ENCODE assay signal across 8 cellular contexts in the genomic region with DNA sequence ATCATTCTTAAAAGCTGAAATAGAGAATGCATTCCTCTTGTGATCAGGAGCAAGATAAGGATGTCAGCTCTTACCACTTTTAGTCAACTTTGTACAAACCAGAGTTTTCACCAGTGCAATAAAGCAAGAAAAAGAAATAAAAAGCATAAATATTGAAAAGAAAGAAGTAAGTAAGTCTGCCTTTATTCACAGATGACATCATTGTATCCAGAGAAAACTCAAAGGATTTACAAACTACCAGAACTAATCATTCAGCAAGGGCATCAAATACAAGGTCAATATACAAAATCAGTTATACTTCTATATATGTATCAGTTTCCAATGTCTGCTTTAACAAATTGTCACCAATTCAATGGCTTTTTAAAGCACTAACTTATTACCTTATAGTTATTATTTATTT. TPM values are rescaled to one million over a fixed set of nuclear protein-coding genes. Genes with fewer than 3 reads are reported as not detected.
"Had no signal": no experiment of that assay in that cellular context is flagged by ENCODE, and none has a peak within 500 bp of the region (broad histone marks: within the 10 kb centered on the region; RNA-seq: fewer than 3 reads in every experiment).

No MANE protein-coding gene starts in this region.

- ATAC-seq: GM12878 had no signal

- DNase-seq: GDM1, GF-D8 had no signal

- H3K4me3 ChIP-seq: GM12878 had no signal

- FAIRE-seq: G401.6, GM12878, GM12891, GM12892, GM18507, GM19239 had no signal

RNA-seq across cellular contexts. Expression of a gene that starts 38.4 kb away (rescaled TPM):
- total RNA-seq: GM12878 had no signal
- polyA plus RNA-seq: GM12878 had no signal
